In genomic region chr3:40310690-40311089, GRCh38 we compare ENCODE assay signal across 7 cellular contexts. TPM values are rescaled to one million over a fixed set of nuclear protein-coding genes. Genes with fewer than 3 reads are reported as not detected.
DNase-seq lines count a peak whose midpoint lies in the region; ATAC-seq and TF ChIP-seq lines count a peak whose summit lies in the region.

No MANE protein-coding gene starts in this region.

- intact Hi-C loops in psoas muscle (cut with DNase I) = loop anchor here (5.0 to 10.0 kb wide), 3 partner anchors 142 to 586 kb away; partner anchors contain the start of gene ZNF621 (in 1 of the 2)

- H2BK5ac ChIP-seq in H9 (ENCODE audit: insufficient read length, low read length) = no peak overlapping the region

- peaks cover 3 to 35% of the 10 kb centered on the region in 2 donors for H3K36me3 ChIP-seq in psoas muscle (ENCODE audit: insufficient read depth in 1 of 2, low read depth in 1 of 2)

- peaks cover 3% of the 10 kb centered on the region; the same call in 1 of the 2 replicates for H3K79me2 ChIP-seq in H9 (ENCODE audit: insufficient read depth, low read length)

- H2AFZ ChIP-seq in H9 (ENCODE audit: low read length) = no peak overlapping the region

- no peak overlapping the region for H4K91ac ChIP-seq in H9 (ENCODE audit: insufficient read length, low read depth, low read length)

- H2BK120ac ChIP-seq in H9 (ENCODE audit: low read depth, low read length, poor library complexity, severe bottlenecking) = no peak overlapping the region

- no peak for DNase-seq in H9
- no peak for DNase-seq in T-cell
- DNase-seq in fibroblast of peridontal ligament (ENCODE audit: extremely low read depth) = peak; percentile 65
- no peak for DNase-seq in psoas muscle

- POLR2A ChIA-PET in T-cell (lab: Charles Lee) = interaction anchor here in 1 of 2 donors (0.6 kb wide), 1 partner anchor 223 kb away, joined by 4 read pairs; no protein-coding TSS in a partner anchor

- no peak overlapping the region for H3K18ac ChIP-seq in H9 (ENCODE audit: insufficient read length, low read depth, low read length)

- TF ChIP-seq CTCF in H9 (conservative IDR thresholded peaks at IDR 0.05) (no peak), psoas muscle (IDR thresholded peaks at IDR 0.05) (no peak)

- no peak overlapping the region for H3K14ac ChIP-seq in H9 (ENCODE audit: insufficient read depth, low read length)

- no peaks in the 10 kb centered on the region for H3K27me3 Mint-ChIP-seq in H9 (ENCODE audit: low read depth)
- H3K27me3 Mint-ChIP-seq in T-cell = no peaks in the 10 kb centered on the region

- H3K4me1 Mint-ChIP-seq in H9 (peaks cover 13 to 17% of the 10 kb centered on the region in 2 experiments), T-cell (peaks cover 35 to 42% (median 39%) of the 10 kb centered on the region in 3 donors)

- H3K23me2 ChIP-seq in H9 (ENCODE audit: insufficient read length, low read depth, low read length, poor library complexity, severe bottlenecking) = peaks cover 8% of the 10 kb centered on the region

- H3K27ac Mint-ChIP-seq in H9 (peak overlapping the region in 2 of 3 experiments; percentile 37 to 67; a peak in 3 of 7 replicates), T-cell (peak overlapping the region; percentile 96 to 99)

- no peaks in the 10 kb centered on the region for H3K79me1 ChIP-seq in H9 (ENCODE audit: insufficient read depth, low read depth, low read length, poor library complexity, severe bottlenecking)

- H3K4me1 ChIP-seq in H9 (ENCODE audit: insufficient read depth, low read length) (peaks cover 4% of the 10 kb centered on the region; the same call in 1 of the 2 replicates), psoas muscle (peaks cover 39% of the 10 kb centered on the region)

- H3K9me3 ChIP-seq in H9 (ENCODE audit: control insufficient read depth, low read depth, low read length) (no peaks in the 10 kb centered on the region), psoas muscle (no peaks in the 10 kb centered on the region)

- H3T11ph ChIP-seq in H9 (ENCODE audit: low read length) = no peak overlapping the region

- H3K23ac ChIP-seq in H9 (ENCODE audit: insufficient read length, low read depth, low read length) = no peak overlapping the region

- peak overlapping the region; percentile 85 for H3K4me3 ChIP-seq in psoas muscle

- no peak overlapping the region for H2BK15ac ChIP-seq in H9 (ENCODE audit: low read depth, low read length)

- H3K27me3 ChIP-seq in H9 (ENCODE audit: insufficient read depth, low read length) (no peaks in the 10 kb centered on the region), psoas muscle (ENCODE audit: insufficient read depth in 3 of 3, low read length in 2 of 3) (no peaks in the 10 kb centered on the region)

- ATAC-seq in T-cell (replicated peaks in 1 of 4) = no peak
- ATAC-seq in psoas muscle = no peak
- no peak for ATAC-seq in GM21360 (IDR thresholded peaks at IDR 0.05; ENCODE audit: unreplicated experiment)
- ATAC-seq in GM18868 (IDR thresholded peaks at IDR 0.05; ENCODE audit: unreplicated experiment) = no peak
- no peak for ATAC-seq in GM21619 (IDR thresholded peaks at IDR 0.05; ENCODE audit: unreplicated experiment)

- peak overlapping the region; percentile 92 for H3K9ac ChIP-seq in H9 (ENCODE audit: extremely low read depth, insufficient read length, low read length)

- no peak overlapping the region for H3K4ac ChIP-seq in H9 (ENCODE audit: low read depth, low read length)

- CTCF ChIA-PET in T-cell (lab: Charles Lee) = interaction anchor here in 1 of 2 donors (1.2 kb wide), 1 partner anchor 119 kb away, joined by 5 read pairs; no protein-coding TSS in a partner anchor

- peak overlapping the region; percentile 75 for H3K4me2 ChIP-seq in H9 (ENCODE audit: insufficient read depth, insufficient read length, low read length)

- H4K20me1 ChIP-seq in H9 (ENCODE audit: control insufficient read depth, insufficient read depth, insufficient read length) = no peaks in the 10 kb centered on the region

- no peak overlapping the region for H2BK12ac ChIP-seq in H9 (ENCODE audit: insufficient read length, low read depth, low read length)

- WGBS in H9 (ENCODE audit: extremely low coverage, insufficient read length, low lambda C conversion rate) = no CpG with 5 or more reads among the region's 6 CpGs
- WGBS in psoas muscle, 3 donors = 3 to 7% (median 6%) methylated on average over 6 of the region's 6 CpGs

- H3K27ac ChIP-seq in H9 (ENCODE audit: insufficient read length, low read depth, low read length) (no peak overlapping the region), psoas muscle (peak overlapping the region; percentile 96)

- H3K9me3 Mint-ChIP-seq in H9 (no peaks in the 10 kb centered on the region), T-cell (no peaks in the 10 kb centered on the region)

- H3K36me3 Mint-ChIP-seq in H9 (ENCODE audit: insufficient read depth in 1 of 3, low read depth in 3 of 3) (peaks cover 22 to 35% (median 34%) of the 10 kb centered on the region in 3 experiments), T-cell (peaks cover 28% of the 10 kb centered on the region)

- no peak overlapping the region for H2BK20ac ChIP-seq in H9 (ENCODE audit: low read depth, low read length, poor library complexity, severe bottlenecking)

- H4K8ac ChIP-seq in H9 (replicated peaks; ENCODE audit: insufficient read length, low read depth, low read length) = no peak overlapping the region

- no peak overlapping the region for H3K56ac ChIP-seq in H9 (ENCODE audit: insufficient read length, low read depth, low read length)

- H2AK5ac ChIP-seq in H9 (ENCODE audit: insufficient read length, low read length) = no peak overlapping the region

- peak overlapping the region; percentile 99 for H3K4me3 Mint-ChIP-seq in H9
- H3K4me3 Mint-ChIP-seq in T-cell = peak overlapping the region; percentile 97 to 100 (median 100)

- no peak overlapping the region for H4K5ac ChIP-seq in H9 (ENCODE audit: insufficient read length, low read depth, low read length)

RNA-seq across cellular contexts. Expression of gene EIF1B, which starts 1.2 kb away (rescaled TPM):
- total RNA-seq in H9 (2021) (133 TPM in 2 replicates), T-cell (10 to 100 TPM; 39.7 to 70.0 (median 53.3) TPM), psoas muscle (10 to 100 TPM; 60.1 to 75.8 (median 66.8) TPM)
- 100 to 1,000 TPM in 2 of 3 donors, 10 to 100 TPM in 1; 86.1 to 205 (median 103) TPM for polyA plus RNA-seq in psoas muscle
